In the genomic region with DNA sequence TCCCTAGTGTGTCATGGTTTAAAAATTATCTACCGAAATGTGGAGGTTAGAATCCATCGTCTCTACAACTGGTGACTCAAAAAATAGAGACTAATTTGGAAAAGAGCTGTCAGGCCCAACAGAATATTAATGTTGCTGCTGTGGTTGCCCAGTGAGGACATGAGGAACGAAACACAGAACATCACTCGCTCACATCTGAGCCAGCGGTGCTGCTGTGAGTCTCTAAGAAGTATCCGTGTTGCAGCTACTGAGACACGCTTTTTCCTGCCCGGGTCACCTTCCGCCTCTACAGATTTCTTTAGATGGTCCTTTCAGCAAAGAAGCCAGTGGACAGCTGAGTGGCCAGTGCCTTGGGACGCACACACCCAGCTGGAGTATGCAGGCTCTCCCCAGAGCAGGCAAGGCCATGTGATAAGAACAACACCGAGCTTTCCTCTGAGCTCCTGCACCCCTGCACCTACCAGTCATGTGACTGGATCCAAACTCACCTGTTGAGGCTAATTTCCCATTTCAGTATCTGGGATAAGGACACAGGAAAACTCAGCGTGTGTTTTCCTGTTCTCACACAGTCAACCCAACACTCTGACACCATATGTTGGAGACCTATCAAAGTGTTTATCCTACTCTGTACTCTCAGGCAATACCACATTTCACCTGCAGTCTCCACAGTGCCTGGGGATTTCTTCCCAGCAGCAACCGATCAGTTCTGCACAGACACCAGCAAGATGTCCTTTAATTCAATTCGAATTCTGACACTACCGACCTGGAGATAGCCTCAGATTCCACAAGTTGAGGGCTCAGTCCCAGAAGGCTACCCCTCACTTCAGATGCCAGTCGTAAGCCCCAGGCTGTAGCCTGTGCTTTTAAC, we compare ENCODE assay signal across 14 cellular contexts.
"Had no signal": no experiment of that assay in that cellular context is flagged by ENCODE, and none has a peak within 500 bp of the region (broad histone marks: within the 10 kb centered on the region; RNA-seq: fewer than 3 reads in every experiment).

No MANE protein-coding gene starts in this region.

- ATAC-seq: gastrocnemius medialis, left ventricle myocardium superior had no signal

- H3K36me3 Mint-ChIP-seq: activated naive CD4-positive, alpha-beta T cell treated with anti-CD3 and anti-CD28 coated beads, Interleukin-2, amount 50 U/mL, for 24 hours had no signal

- H3K27me3 Mint-ChIP-seq: activated naive CD4-positive, alpha-beta T cell treated with anti-CD3 and anti-CD28 coated beads, Interleukin-2, amount 50 U/mL, for 24 hours had no signal

- H3K27ac ChIP-seq: coronary artery, gastrocnemius medialis, hepatocyte, vagina had no signal

- H3K4me3 ChIP-seq: coronary artery, gastrocnemius medialis, hepatocyte, stomach, vagina had no signal

- H3K4me3 Mint-ChIP-seq: activated CD4-positive, alpha-beta T cell treated with anti-CD3 and anti-CD28 coated beads, Interleukin-2, amount 10 ng/mL, durations not matched to agents 7 days and 5 days; activated naive CD4-positive, alpha-beta T cell treated with anti-CD3 and anti-CD28 coated beads, Interleukin-2, amount 50 U/mL, for 24 hours had no signal

- H3K9me3 Mint-ChIP-seq: activated CD4-positive, alpha-beta T cell treated with anti-CD3 and anti-CD28 coated beads, Interleukin-2, amount 10 ng/mL, durations not matched to agents 7 days and 5 days; activated naive CD4-positive, alpha-beta T cell treated with anti-CD3 and anti-CD28 coated beads, Interleukin-2, amount 50 U/mL, for 24 hours; activated T-helper 2 cell treated with anti-CD3 and anti-CD28 coated beads, Interferon-gamma antibody, Interleukin-2, Interleukin-4, amounts not matched to agents 10 μg/mL and 5 μg/mL and 100 μg/mL, durations not matched to agents 14 hours and 24 hours and 36 hours had no signal

- DNase-seq: activated CD4-positive, alpha-beta T cell treated with anti-CD3 and anti-CD28 coated beads, Interleukin-2, amount 10 ng/mL, durations not matched to agents 7 days and 5 days; activated CD4-positive, CD25-positive, alpha-beta regulatory T cell; central memory CD4-positive, alpha-beta T cell; effector CD4-positive, alpha-beta T cell; gastrocnemius medialis; left ventricle myocardium superior; mesendoderm; stimulated activated CD4-positive, alpha-beta T cell treated with anti-CD3 and anti-CD28 coated beads, Interleukin-4, amount 100 ng/mL, for 1 hour; stomach had no signal

- H3K4me1 ChIP-seq: gastrocnemius medialis, stomach, vagina had no signal

- H3K27ac Mint-ChIP-seq: activated CD4-positive, alpha-beta T cell treated with anti-CD3 and anti-CD28 coated beads, Interleukin-2, amount 10 ng/mL, durations not matched to agents 7 days and 5 days; activated naive CD4-positive, alpha-beta T cell treated with anti-CD3 and anti-CD28 coated beads, Interleukin-2, amount 50 U/mL, for 24 hours; activated T-helper 2 cell treated with anti-CD3 and anti-CD28 coated beads, Interferon-gamma antibody, Interleukin-2, Interleukin-4, amounts not matched to agents 10 μg/mL and 5 μg/mL and 100 μg/mL, durations not matched to agents 14 hours and 24 hours and 36 hours had no signal

- H3K27me3 ChIP-seq: gastrocnemius medialis, hepatocyte, vagina had no signal

- H3K36me3 ChIP-seq: gastrocnemius medialis, stomach, vagina had no signal

- H3K9me3 ChIP-seq: gastrocnemius medialis, stomach, vagina had no signal
